ENCODE assay signal across 8 cellular contexts in genomic region chr6:63923139-63923739, GRCh38.
DNase-seq lines count a peak whose midpoint lies in the region; ATAC-seq and TF ChIP-seq lines count a peak whose summit lies in the region.

No MANE protein-coding gene starts in this region.

- in situ Hi-C loops in astrocyte of the spinal cord (cut with HindIII; ENCODE audit: low sequenced_read_pairs), result no loop called here

- no peaks in the 10 kb centered on the region for H3K9me3 ChIP-seq in heart left ventricle
- H3K9me3 ChIP-seq in liver (ENCODE audit: control insufficient read depth in 4 of 4, low read length in 3 of 4), result no peaks in the 10 kb centered on the region

- DNase-seq in heart left ventricle, result no peak
- no peak for DNase-seq in cardiac septum (ENCODE audit: low spot score)
- peak; percentile 8 for DNase-seq in NCI-H1417 treated with DMSO at 0.1 percent for 48 hours (lab: John Stamatoyannopoulos, UW)
- DNase-seq in astrocyte of the spinal cord (ENCODE audit: low read depth, low spot score), result peak; percentile 40
- no peak for DNase-seq in NCI-H128 (lab: John Stamatoyannopoulos, UW; ENCODE audit: unreplicated experiment)

- TF ChIP-seq RAD21 in liver (IDR thresholded peaks at IDR 0.05), result peak; percentile 87 to 89

- H3K36me3 ChIP-seq in heart left ventricle, result no peaks in the 10 kb centered on the region
- H3K36me3 ChIP-seq in liver (ENCODE audit: control insufficient read depth in 4 of 4, insufficient read depth in 3 of 4, low read depth in 1 of 4, low read length in 3 of 4), result no peaks in the 10 kb centered on the region

- WGBS in heart left ventricle, 4 donors, result 11 to 14% (median 13%) methylated on average over 6 of the region's 6 CpGs
- 7% methylated on average over 6 of the region's 6 CpGs for WGBS in liver

- TF ChIP-seq CTCF in heart left ventricle (IDR thresholded peaks at IDR 0.05) (peak; percentile 50 to 75 (median 58)), astrocyte of the spinal cord (IDR thresholded peaks at IDR 0.05; ENCODE audit: low read depth, low read length) (peak; percentile 64), liver (IDR thresholded peaks at IDR 0.05; ENCODE audit: low read depth, low read length, missing input control) (peak; percentile 66)

- no peak for TF ChIP-seq POLR2A in heart left ventricle (IDR thresholded peaks at IDR 0.05)

- intact Hi-C loops in heart left ventricle (cut with DNase I) (loop anchor here in 5 of 10 donors (2.0 to 10.0 kb wide), 4 partner anchors 404 to 412 kb away; no protein-coding TSS in a partner anchor), cardiac septum (cut with DNase I) (loop anchor here (10.0 kb wide), 1 partner anchor 402 kb away; no protein-coding TSS in a partner anchor)

- H3K9ac ChIP-seq in liver (ENCODE audit: low read depth in 1 of 2, low read length in 2 of 2), result no peak overlapping the region

- peak in 2 of 4 donors; percentile 53 to 60 for ATAC-seq in heart left ventricle
- ATAC-seq in HG02610 (IDR thresholded peaks at IDR 0.05; ENCODE audit: unreplicated experiment), result peak; percentile 68
- ATAC-seq in GM19324 (IDR thresholded peaks at IDR 0.05; ENCODE audit: low FRiP score, unreplicated experiment), result no peak

- H3K27ac ChIP-seq in heart left ventricle (no peak overlapping the region), liver (ENCODE audit: low read depth in 1 of 2, low read length in 2 of 2) (no peak overlapping the region)

- no peak overlapping the region for H3K4me3 ChIP-seq in heart left ventricle
- H3K4me3 ChIP-seq in astrocyte of the spinal cord (ENCODE audit: low read depth, low read length), result no peak overlapping the region
- H3K4me3 ChIP-seq in liver (ENCODE audit: low read depth in 1 of 3, low read length in 3 of 3), result no peak overlapping the region

- H3K27me3 ChIP-seq in heart left ventricle (no peaks in the 10 kb centered on the region), liver (ENCODE audit: control insufficient read depth in 4 of 4, insufficient read depth in 4 of 4, low read length in 3 of 4) (no peaks in the 10 kb centered on the region)

- H3K4me1 ChIP-seq in heart left ventricle (no peaks in the 10 kb centered on the region), liver (ENCODE audit: control insufficient read depth in 4 of 4, insufficient read depth in 4 of 4, low read length in 3 of 4) (peaks cover 2 to 21% (median 19%) of the 10 kb centered on the region in 4 donors)

TF ChIP-seq in liver, 16 proteins besides CTCF, POLR2A, EP300 and RAD21:
- TF ChIP-seq JUND (IDR thresholded peaks at IDR 0.05) (no peak), TAF1 (conservative IDR thresholded peaks at IDR 0.05) (no peak), NR2F2 (IDR thresholded peaks at IDR 0.05) (no peak), HNF4G (IDR thresholded peaks at IDR 0.05) (no peak), SP1 (IDR thresholded peaks at IDR 0.05) (no peak), GABPA (IDR thresholded peaks at IDR 0.05 in 1 of 2, conservative IDR thresholded peaks at IDR 0.05 in 1 of 2) (no peak), RXRA (IDR thresholded peaks at IDR 0.05) (no peak)
- TF ChIP-seq, protein P1, sequence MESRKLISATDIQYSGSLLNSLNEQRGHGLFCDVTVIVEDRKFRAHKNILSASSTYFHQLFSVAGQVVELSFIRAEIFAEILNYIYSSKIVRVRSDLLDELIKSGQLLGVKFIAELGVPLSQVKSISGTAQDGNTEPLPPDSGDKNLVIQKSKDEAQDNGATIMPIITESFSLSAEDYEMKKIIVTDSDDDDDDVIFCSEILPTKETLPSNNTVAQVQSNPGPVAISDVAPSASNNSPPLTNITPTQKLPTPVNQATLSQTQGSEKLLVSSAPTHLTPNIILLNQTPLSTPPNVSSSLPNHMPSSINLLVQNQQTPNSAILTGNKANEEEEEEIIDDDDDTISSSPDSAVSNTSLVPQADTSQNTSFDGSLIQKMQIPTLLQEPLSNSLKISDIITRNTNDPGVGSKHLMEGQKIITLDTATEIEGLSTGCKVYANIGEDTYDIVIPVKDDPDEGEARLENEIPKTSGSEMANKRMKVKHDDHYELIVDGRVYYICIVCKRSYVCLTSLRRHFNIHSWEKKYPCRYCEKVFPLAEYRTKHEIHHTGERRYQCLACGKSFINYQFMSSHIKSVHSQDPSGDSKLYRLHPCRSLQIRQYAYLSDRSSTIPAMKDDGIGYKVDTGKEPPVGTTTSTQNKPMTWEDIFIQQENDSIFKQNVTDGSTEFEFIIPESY (IDR thresholded peaks at IDR 0.05), result no peak
- TF ChIP-seq, protein P2, sequence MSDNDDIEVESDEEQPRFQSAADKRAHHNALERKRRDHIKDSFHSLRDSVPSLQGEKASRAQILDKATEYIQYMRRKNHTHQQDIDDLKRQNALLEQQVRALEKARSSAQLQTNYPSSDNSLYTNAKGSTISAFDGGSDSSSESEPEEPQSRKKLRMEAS (IDR thresholded peaks at IDR 0.05), result no peak

Comparison
In these comparisons a context has a peak if more than half of its experiments do, and no peak if none do; other contexts are left out.
1. DNase-seq: peak in NCI-H1417 treated with DMSO at 0.1 percent for 48 hours (single experiment) and astrocyte of the spinal cord (single experiment); none in heart left ventricle (0 of 5), cardiac septum (single experiment) and NCI-H128 (single experiment).
2. Peak in every context shown above with its lines, with median percentiles within 50 percentile points of each other: CTCF ChIP-seq.